23 cellular contexts compared by ENCODE assay signal in the genomic region with DNA sequence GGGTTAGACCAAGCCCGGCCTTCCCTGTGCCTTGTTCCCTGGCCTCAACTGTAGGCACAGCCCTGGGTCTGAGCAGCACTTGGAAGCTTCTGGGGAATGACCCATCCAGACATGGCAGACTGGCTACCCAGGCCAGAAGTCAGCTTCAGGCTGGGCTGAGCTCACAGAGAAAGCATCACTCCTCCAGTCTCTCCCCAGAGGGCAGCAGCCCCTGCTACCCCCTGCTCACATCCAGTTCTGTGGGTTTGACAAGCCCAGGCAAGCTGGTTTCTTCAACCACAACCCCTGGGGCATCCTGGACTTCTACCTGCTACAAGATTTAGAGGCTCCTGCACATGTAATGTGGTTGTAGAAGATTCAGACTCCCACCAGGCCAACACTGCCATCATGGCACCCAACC. TPM values are rescaled to one million over a fixed set of nuclear protein-coding genes. Genes with fewer than 3 reads are reported as not detected.
DNase-seq lines count a peak whose midpoint lies in the region; ATAC-seq, FAIRE-seq and TF ChIP-seq lines count a peak whose summit lies in the region.
"Had no signal": no experiment of that assay in that cellular context is flagged by ENCODE, and none has a peak within 500 bp of the region (broad histone marks: within the 10 kb centered on the region; RNA-seq: fewer than 3 reads in every experiment).

No MANE protein-coding gene starts in this region.

- no peak for TF ChIP-seq EP300 in sigmoid colon (IDR thresholded peaks at IDR 0.05)

- ATAC-seq in GM19463 (IDR thresholded peaks at IDR 0.05; ENCODE audit: unreplicated experiment) (peak; percentile 31), T-helper 17 cell (no peak), HG02870 (IDR thresholded peaks at IDR 0.05; ENCODE audit: unreplicated experiment) (no peak)

- no peak for TF ChIP-seq CTCF in sigmoid colon (IDR thresholded peaks at IDR 0.05)

- peak overlapping the region; percentile 17 for H3K27ac Mint-ChIP-seq in T-helper 17 cell

- peaks cover 0 to 3% (median 0%) of the 10 kb centered on the region in 11 experiments; a peak in 1 of 22 replicates for H3K27me3 ChIP-seq in BLaER1 treated with 17β-estradiol and CSF1 and Interleukin-3, amounts not matched to agents 10 nM and 100 nM
- H3K27me3 ChIP-seq in sigmoid colon = no peaks in the 10 kb centered on the region

- H3K36me3 Mint-ChIP-seq in T-helper 17 cell (ENCODE audit: low read depth) = no peaks in the 10 kb centered on the region
- H3K36me3 Mint-ChIP-seq: CD4-positive, alpha-beta memory T cell had no signal

- H3K4me1 Mint-ChIP-seq in T-helper 17 cell = peaks cover 17% of the 10 kb centered on the region

- peaks cover 0 to 4% (median 0%) of the 10 kb centered on the region in 11 experiments; a peak in 1 of 22 replicates for H4K20me1 ChIP-seq in BLaER1 treated with 17β-estradiol and CSF1 and Interleukin-3, amounts not matched to agents 10 nM and 100 nM

- peaks cover 5% of the 10 kb centered on the region for H3K27me3 Mint-ChIP-seq in T-helper 17 cell

- H3K4me2 ChIP-seq in BLaER1 treated with 17β-estradiol and CSF1 and Interleukin-3, amounts not matched to agents 10 nM and 100 nM = peak overlapping the region in 8 of 11 experiments; percentile 74 to 91 (median 87); a peak in 16 of 22 replicates

- peaks cover 38 to 58% (median 50%) of the 10 kb centered on the region in 10 experiments for H3K4me1 ChIP-seq in BLaER1 treated with 17β-estradiol and CSF1 and Interleukin-3, amounts not matched to agents 10 nM and 100 nM
- no peaks in the 10 kb centered on the region for H3K4me1 ChIP-seq in sigmoid colon

- no peak overlapping the region for H3K27ac ChIP-seq in BLaER1 treated with 17β-estradiol and CSF1 and Interleukin-3, amounts not matched to agents 10 nM and 100 nM
- H3K27ac ChIP-seq in sigmoid colon = no peak overlapping the region
- H3K27ac ChIP-seq: SK-N-MC had no signal

- no peak overlapping the region; a peak in 1 of 22 replicates for H3K9ac ChIP-seq in BLaER1 treated with 17β-estradiol and CSF1 and Interleukin-3, amounts not matched to agents 10 nM and 100 nM

- H3K36me3 ChIP-seq in BLaER1 treated with 17β-estradiol and CSF1 and Interleukin-3, amounts not matched to agents 10 nM and 100 nM = no peaks in the 10 kb centered on the region
- no peaks in the 10 kb centered on the region for H3K36me3 ChIP-seq in sigmoid colon

- TF ChIP-seq POLR2A in sigmoid colon (IDR thresholded peaks at IDR 0.05) = no peak

- no peak overlapping the region for H3K4me3 ChIP-seq in BLaER1 treated with 17β-estradiol and CSF1 and Interleukin-3, amounts not matched to agents 10 nM and 100 nM
- H3K4me3 ChIP-seq in sigmoid colon = no peak overlapping the region
- H3K4me3 ChIP-seq: SK-N-MC had no signal

- no peak for DNase-seq in T-helper 17 cell
- peak; percentile 34 for DNase-seq in sigmoid colon
- no peak for DNase-seq in RCC 7860 (ENCODE audit: low spot score)
- DNase-seq in hypothalamus (lab: John Stamatoyannopoulos, UW) = no peak
- DNase-seq: AML-193; Calu3; CD4-positive, alpha-beta memory T cell; KG1; NCI-H1092; NCI-H146; NCI-H2081; NCI-H510A; NCI-H82; Right ventricle myocardium superior had no signal

- H3K9me3 ChIP-seq in BLaER1 treated with 17β-estradiol and CSF1 and Interleukin-3, amounts not matched to agents 10 nM and 100 nM (replicated peaks in 1 of 11) = peaks cover 0 to 6% (median 0%) of the 10 kb centered on the region in 11 experiments; a peak in 1 of 22 replicates
- H3K9me3 ChIP-seq in T-helper 17 cell (ENCODE audit: control insufficient read depth, low read length, poor library complexity, severe bottlenecking) = no peaks in the 10 kb centered on the region
- peaks cover 0 to 2% (median 0%) of the 10 kb centered on the region in 4 donors for H3K9me3 ChIP-seq in sigmoid colon

- 82 to 95% methylated on average over 1 of the region's 1 CpG for WGBS in sigmoid colon, 2 donors

- FAIRE-seq in RCC 7860 (lab: Jason Lieb, UNC) = no peak
- FAIRE-seq: GM12891, GM18507, H1 had no signal

- no peak overlapping the region for H3K4me3 Mint-ChIP-seq in T-helper 17 cell

- intact Hi-C loops in sigmoid colon (cut with DNase I) = no loop called here

RNA-seq across cellular contexts. Expression of gene C10orf71, which starts 9.0 kb away (rescaled TPM):
- total RNA-seq in T-helper 17 cell = not detected
- total RNA-seq in sigmoid colon = not detected
- polyA plus RNA-seq in sigmoid colon = not detected
- total RNA-seq: Calu3; CD4-positive, alpha-beta memory T cell; G401; H1; M059J had no signal
- polyA plus RNA-seq: CD4-positive, alpha-beta memory T cell; H1 had no signal
